In genomic region chr9:78566521-78566920, GRCh38 we compare ENCODE assay signal across 20 cellular contexts.
"Had no signal": no experiment of that assay in that cellular context is flagged by ENCODE, and none has a peak within 500 bp of the region (broad histone marks: within the 10 kb centered on the region; RNA-seq: fewer than 3 reads in every experiment).

No MANE protein-coding gene starts in this region.

- H3K27ac ChIP-seq: adrenal gland, gastrocnemius medialis, left ventricle myocardium inferior, ovary, prostate gland, thyroid gland, upper lobe of right lung had no signal

- H3K36me3 ChIP-seq: adrenal gland, gastrocnemius medialis, left ventricle myocardium inferior, ovary, prostate gland, thyroid gland, upper lobe of right lung had no signal

- H3K4me1 ChIP-seq: adrenal gland, gastrocnemius medialis, left ventricle myocardium inferior, prostate gland, thyroid gland, upper lobe of right lung had no signal

- H3K27me3 ChIP-seq: adrenal gland, gastrocnemius medialis, ovary, thyroid gland, upper lobe of right lung had no signal

- ATAC-seq: activated CD8-positive, alpha-beta T cell treated with anti-CD3 and anti-CD28 coated beads, Interleukin-2, amount 10 ng/mL, durations not matched to agents 7 days and 5 days; activated naive CD4-positive, alpha-beta T cell treated with anti-CD3 and anti-CD28 coated beads, Interleukin-2, amount 50 U/mL, for 72 hours; natural killer cell; stimulated activated naive CD8-positive, alpha-beta T cell treated with anti-CD3 and anti-CD28 coated beads, Interleukin-15, Interleukin-2, amounts not matched to agents 100 U/mL and 50 U/mL, for 24 hours; upper lobe of right lung had no signal

- DNase-seq: activated CD4-positive, alpha-beta T cell treated with anti-CD3 and anti-CD28 coated beads for 1 hour; activated CD4-positive, alpha-beta T cell treated with anti-CD3 and anti-CD28 coated beads, Interleukin-2, amount 50 U/mL, for 1 hour; activated CD8-positive, alpha-beta T cell treated with anti-CD3 and anti-CD28 coated beads, Interleukin-2, amount 10 ng/mL, durations not matched to agents 7 days and 5 days; adrenal gland; cerebellar nuclear complex; effector CD4-positive, alpha-beta T cell; gastrocnemius medialis; hippocampal formation; left ventricle myocardium inferior; natural killer cell; ovary; stimulated activated CD4-positive, alpha-beta T cell treated with anti-CD3 and anti-CD28 coated beads, Interleukin-12 subunit alpha, Interleukin-12 subunit beta, amount 100 ng/mL, for 4 hours; stimulated activated CD4-positive, alpha-beta T cell treated with anti-CD3 and anti-CD28 coated beads, Interleukin-4, amount 100 ng/mL, for 4 hours; stimulated activated naive CD8-positive, alpha-beta T cell treated with anti-CD3 and anti-CD28 coated beads, Interleukin-15, Interleukin-2, amounts not matched to agents 100 U/mL and 50 U/mL, for 24 hours; T-helper 1 cell; T-helper 9 cell; thyroid gland; upper lobe of right lung had no signal

- H3K4me3 ChIP-seq: adrenal gland, gastrocnemius medialis, left ventricle myocardium inferior, ovary, prostate gland, thyroid gland, upper lobe of right lung had no signal

- H3K9me3 ChIP-seq: adrenal gland, gastrocnemius medialis, left ventricle myocardium inferior, ovary, prostate gland, thyroid gland, upper lobe of right lung had no signal
